8 cellular contexts compared by ENCODE assay signal in genomic region chr1:59976194-59977074, GRCh38. TPM values are rescaled to one million over a fixed set of nuclear protein-coding genes. Genes with fewer than 3 reads are reported as not detected.
DNase-seq lines count a peak whose midpoint lies in the region; ATAC-seq, FAIRE-seq and TF ChIP-seq lines count a peak whose summit lies in the region.

No MANE protein-coding gene starts in this region.

- H3K27me3 ChIP-seq in HUES6 (ENCODE audit: control insufficient read depth, insufficient read depth, low read length) = peaks cover 17% of the 10 kb centered on the region
- H3K27me3 ChIP-seq in NT2/D1 (ENCODE audit: insufficient read depth, insufficient read length) = peaks cover 12% of the 10 kb centered on the region
- no peaks in the 10 kb centered on the region for H3K27me3 ChIP-seq in aorta (ENCODE audit: control insufficient read depth in 1 of 2, insufficient read depth in 2 of 2, low read length in 1 of 2)

- H3K9me3 Mint-ChIP-seq in activated T-cell treated with anti-CD3 and anti-CD28 coated beads, Interleukin-2, amount 50 U/mL, for 72 hours = no peaks in the 10 kb centered on the region

- H3K4me1 ChIP-seq in HUES6 (ENCODE audit: control insufficient read depth, insufficient read depth, low read length) (no peaks in the 10 kb centered on the region), NT2/D1 (ENCODE audit: insufficient read depth, insufficient read length) (no peaks in the 10 kb centered on the region), aorta (ENCODE audit: control insufficient read depth in 1 of 2, insufficient read depth in 2 of 2, low read length in 2 of 2) (no peaks in the 10 kb centered on the region)

- H3K27ac ChIP-seq in 22Rv1 (no peak overlapping the region), HUES6 (ENCODE audit: low read depth, low read length) (no peak overlapping the region), aorta (ENCODE audit: low read depth in 1 of 2, low read length in 2 of 2) (no peak overlapping the region)

- peak; percentile 90 for FAIRE-seq in GM12891 (lab: Jason Lieb, UNC)

- no peaks in the 10 kb centered on the region for H3K9me3 ChIP-seq in HUES6 (ENCODE audit: control insufficient read depth, insufficient read depth, low read depth, low read length)
- H3K9me3 ChIP-seq in NT2/D1 (ENCODE audit: insufficient read depth, low read length) = no peaks in the 10 kb centered on the region
- H3K9me3 ChIP-seq in aorta (ENCODE audit: control insufficient read depth, low read length) = no peaks in the 10 kb centered on the region

- ATAC-seq in activated T-cell treated with anti-CD3 and anti-CD28 coated beads, Interleukin-2, amount 50 U/mL, for 72 hours (replicated peaks in 1 of 2) = no peak
- ATAC-seq in omental fat pad (ENCODE audit: low FRiP score) (peak; percentile 62), aorta (ENCODE audit: low FRiP score) (peak; percentile 77)

- DNase-seq in GM12891 (ENCODE audit: insufficient read length, low spot score) = peak; percentile 25
- DNase-seq in NT2/D1 (ENCODE audit: low read depth, low spot score) = peak; percentile 55
- peak; percentile 45 to 49 for DNase-seq in activated T-cell treated with anti-CD3 and anti-CD28 coated beads, Interleukin-2, amount 50 U/mL, for 72 hours
- peak; percentile 44 for DNase-seq in foreskin melanocyte
- DNase-seq in omental fat pad (ENCODE audit: low spot score) = peak; percentile 73
- peak; percentile 63 to 91 for DNase-seq in aorta

- peak; percentile 92 for TF ChIP-seq CTCF in 22Rv1 (IDR thresholded peaks at IDR 0.05)
- no peak for TF ChIP-seq CTCF in omental fat pad (IDR thresholded peaks at IDR 0.05)

- H3K27ac Mint-ChIP-seq in activated T-cell treated with anti-CD3 and anti-CD28 coated beads, Interleukin-2, amount 50 U/mL, for 72 hours = no peak overlapping the region

- H3K36me3 ChIP-seq in HUES6 (ENCODE audit: control insufficient read depth, insufficient read depth, low read length) = no peaks in the 10 kb centered on the region
- H3K36me3 ChIP-seq in NT2/D1 (ENCODE audit: insufficient read depth, insufficient read length, low read length) = no peaks in the 10 kb centered on the region
- H3K36me3 ChIP-seq in aorta (ENCODE audit: control insufficient read depth in 1 of 2, insufficient read depth in 2 of 2, low read length in 1 of 2) = no peaks in the 10 kb centered on the region

- H3K27me3 Mint-ChIP-seq in activated T-cell treated with anti-CD3 and anti-CD28 coated beads, Interleukin-2, amount 50 U/mL, for 72 hours (ENCODE audit: low read depth) = peaks cover 47% of the 10 kb centered on the region

- no peak for TF ChIP-seq POLR2A in GM12891 (IDR thresholded peaks at IDR 0.05; ENCODE audit: low read depth, low read length)

- H3K4me3 ChIP-seq in HUES6 (ENCODE audit: low read depth, low read length) (peak overlapping the region; percentile 34; the same call in 1 of the 2 replicates), NT2/D1 (ENCODE audit: insufficient read length, low read depth) (no peak overlapping the region), aorta (ENCODE audit: low read length in 2 of 2) (peak overlapping the region in 1 of 2 donors; percentile 31)

- WGBS in aorta, 2 donors = 40 to 45% methylated on average over 19 of the region's 19 CpGs

- H3K36me3 Mint-ChIP-seq in activated T-cell treated with anti-CD3 and anti-CD28 coated beads, Interleukin-2, amount 50 U/mL, for 72 hours (ENCODE audit: insufficient read depth in 2 of 2) = no peaks in the 10 kb centered on the region

- H3K4me3 Mint-ChIP-seq in activated T-cell treated with anti-CD3 and anti-CD28 coated beads, Interleukin-2, amount 50 U/mL, for 72 hours = no peak overlapping the region

- H3K9ac ChIP-seq in HUES6 (ENCODE audit: low read length) (no peak overlapping the region), NT2/D1 (ENCODE audit: insufficient read length, low read depth) (no peak overlapping the region)

- intact Hi-C loops in aorta (cut with DNase I) = loop anchor here in 1 of 2 donors (5.0 to 10.0 kb wide), 2 partner anchors 301 to 1068 kb away; no protein-coding TSS in a partner anchor

- H3K4me1 Mint-ChIP-seq in activated T-cell treated with anti-CD3 and anti-CD28 coated beads, Interleukin-2, amount 50 U/mL, for 72 hours (ENCODE audit: low read depth) = peaks cover 3% of the 10 kb centered on the region

TF ChIP-seq in GM12891, 5 proteins besides CTCF, POLR2A, EP300 and RAD21:
- TF ChIP-seq PAX5 (IDR thresholded peaks at IDR 0.05; ENCODE audit: insufficient read depth, low read length, severe bottlenecking) (no peak), SPI1 (IDR thresholded peaks at IDR 0.05; ENCODE audit: low read depth, low read length) (no peak), POLR2AphosphoS5 (IDR thresholded peaks at IDR 0.05; ENCODE audit: low read depth, low read length) (no peak), TAF1 (IDR thresholded peaks at IDR 0.05; ENCODE audit: low read depth, low read length) (no peak), POU2F2 (IDR thresholded peaks at IDR 0.05; ENCODE audit: low read depth, low read length) (no peak)

RNA-seq across cellular contexts. Expression of gene CYP2J2, which starts 49.9 kb away (rescaled TPM):
- 0.04 TPM for polyA plus RNA-seq in GM12891 (2012; ENCODE audit: low read depth, missing spikeins)
- under 1 TPM; 0.76 to 0.82 TPM for total RNA-seq in activated T-cell treated with anti-CD3 and anti-CD28 coated beads, Interleukin-2, amount 50 U/mL, for 72 hours
- total RNA-seq in omental fat pad (1 to 10 TPM in 3 of 4 donors, not detected in 1; 2.3 to 5.2 (median 2.9) TPM), aorta (under 1 TPM; 0.16 to 0.24 TPM)
- polyA plus RNA-seq in aorta = 1 to 10 TPM in 1 of 2 donors, under 1 TPM in 1; 0.51 to 1.5 TPM

Comparison
In these comparisons a context has a peak if more than half of its experiments do, and no peak if none do; other contexts are left out.
1. DNase-seq: peak in every context shown above with its lines; median percentile 77 in aorta; 73 in omental fat pad; 55 in NT2/D1; 47 in activated T-cell treated with anti-CD3 and anti-CD28 coated beads, Interleukin-2, amount 50 U/mL, for 72 hours; 44 in foreskin melanocyte; 25 in GM12891.
2. ATAC-seq: peak in omental fat pad (single experiment) and aorta (single experiment); none in activated T-cell treated with anti-CD3 and anti-CD28 coated beads, Interleukin-2, amount 50 U/mL, for 72 hours (0 of 2).